21 cellular contexts compared by ENCODE assay signal in genomic region chr13:35743165-35743564, GRCh38.
"Had no signal": no experiment of that assay in that cellular context is flagged by ENCODE, and none has a peak within 500 bp of the region (broad histone marks: within the 10 kb centered on the region; RNA-seq: fewer than 3 reads in every experiment).

No MANE protein-coding gene starts in this region.

- ATAC-seq: left colon; left lung; lower lobe of right lung; natural killer cell treated with Interleukin-12 subunit alpha and Interleukin-12 subunit beta and Interleukin-15 and Interleukin-18, amount 100 ng/mL, for 72 hours; right lobe of liver; stimulated activated memory B cell treated with anti-CD40 and anti-IgM and Interleukin-4, amounts not matched to agents 10 μg/mL and 1 μg/mL and 100 μg/mL, for 72 hours; stimulated activated naive CD8-positive, alpha-beta T cell treated with anti-CD3 and anti-CD28 coated beads, Interleukin-15, amount 100 ng/mL, for 72 hours had no signal

- DNase-seq: hypothalamus; immature natural killer cell; kidney; left colon; left lung; lower lobe of right lung; mesendoderm; naive B cell; ovary; right lobe of liver; stimulated activated CD4-positive, alpha-beta T cell treated with anti-CD3 and anti-CD28 coated beads, Interleukin-1b, Interleukin-23, amount 100 ng/mL, for 48 hours; stimulated activated CD4-positive, alpha-beta T cell treated with anti-CD3 and anti-CD28 coated beads, Interleukin-2, amount 100 ng/mL, for 48 hours; stimulated activated CD4-positive, alpha-beta T cell treated with anti-CD3 and anti-CD28 coated beads, Interleukin-4, amount 100 ng/mL, for 4 hours; stimulated activated CD8-positive, alpha-beta memory T cell treated with anti-CD3 and anti-CD28 coated beads, Interleukin-4, amount 100 ng/mL, for 48 hours; stimulated activated naive CD4-positive, alpha-beta T cell treated with Interleukin-2 at 50 U/mL for 16 hours; stimulated activated naive CD8-positive, alpha-beta T cell treated with anti-CD3 and anti-CD28 coated beads, Interleukin-15, amount 100 ng/mL, for 72 hours; substantia nigra; transverse colon; upper lobe of left lung had no signal
